In the genomic region with DNA sequence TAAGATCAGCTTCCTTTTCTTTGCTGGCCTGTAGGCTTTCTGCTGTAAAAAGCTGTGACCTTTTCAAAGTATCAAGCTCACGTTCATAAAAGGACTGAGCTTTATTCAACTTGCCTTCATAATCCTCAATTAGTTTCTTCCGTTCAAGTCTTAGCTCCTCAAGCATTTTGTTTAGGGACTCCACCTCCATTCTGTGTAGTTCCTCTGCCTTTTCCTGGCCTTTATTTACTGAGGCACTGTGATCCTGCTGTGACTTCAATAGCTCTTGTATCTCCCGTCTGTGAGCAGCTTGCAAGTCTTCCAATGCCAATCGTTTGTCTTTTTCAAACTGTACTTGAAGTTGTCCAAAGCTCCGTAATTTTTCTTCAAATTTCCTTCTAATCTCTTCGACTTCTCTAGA, we compare ENCODE assay signal across 16 cellular contexts.
"Had no signal": no experiment of that assay in that cellular context is flagged by ENCODE, and none has a peak within 500 bp of the region (broad histone marks: within the 10 kb centered on the region; RNA-seq: fewer than 3 reads in every experiment).

No MANE protein-coding gene starts in this region.

- H3K27ac ChIP-seq: pancreas, thoracic aorta had no signal

- H3K36me3 ChIP-seq: pancreas, thoracic aorta had no signal

- H3K9me3 Mint-ChIP-seq: activated CD4-positive, alpha-beta memory T cell treated with anti-CD3 and anti-CD28 coated beads for 36 hours; brain; central memory CD8-positive, alpha-beta T cell; nephron; stimulated activated naive CD8-positive, alpha-beta T cell treated with anti-CD3 and anti-CD28 coated beads, Interleukin-15, amount 100 ng/mL, for 72 hours had no signal

- H3K27ac Mint-ChIP-seq: activated CD4-positive, alpha-beta memory T cell treated with anti-CD3 and anti-CD28 coated beads for 36 hours; activated naive CD8-positive, alpha-beta T cell; brain; nephron; stimulated activated naive CD8-positive, alpha-beta T cell treated with anti-CD3 and anti-CD28 coated beads, Interleukin-15, amount 100 ng/mL, for 72 hours had no signal

- H3K4me1 ChIP-seq: pancreas had no signal

- ATAC-seq: pancreas; stimulated activated naive CD8-positive, alpha-beta T cell treated with anti-CD3 and anti-CD28 coated beads, Interleukin-15, amount 100 ng/mL, for 72 hours had no signal

- H3K27me3 ChIP-seq: pancreas had no signal

- H3K9me3 ChIP-seq: pancreas, thoracic aorta had no signal

- H3K4me1 Mint-ChIP-seq: central memory CD8-positive, alpha-beta T cell; stimulated activated naive CD8-positive, alpha-beta T cell treated with anti-CD3 and anti-CD28 coated beads, Interleukin-15, amount 100 ng/mL, for 72 hours had no signal

- H3K27me3 Mint-ChIP-seq: activated CD4-positive, alpha-beta memory T cell treated with anti-CD3 and anti-CD28 coated beads for 36 hours; activated naive CD8-positive, alpha-beta T cell; brain; stimulated activated naive CD8-positive, alpha-beta T cell treated with anti-CD3 and anti-CD28 coated beads, Interleukin-15, amount 100 ng/mL, for 72 hours had no signal

- H3K4me3 Mint-ChIP-seq: activated CD4-positive, alpha-beta memory T cell treated with anti-CD3 and anti-CD28 coated beads for 36 hours; activated naive CD8-positive, alpha-beta T cell; brain; central memory CD8-positive, alpha-beta T cell; nephron; stimulated activated naive CD8-positive, alpha-beta T cell treated with anti-CD3 and anti-CD28 coated beads, Interleukin-15, amount 100 ng/mL, for 72 hours had no signal

- DNase-seq: activated CD4-positive, alpha-beta memory T cell treated with anti-CD3 and anti-CD28 coated beads for 36 hours; activated gamma-delta T cell; activated T-cell treated with anti-CD3 and anti-CD28 coated beads, Interleukin-2, amount 50 U/mL, for 48 hours; amygdala; cortex of kidney; effector CD8-positive, alpha-beta T cell; hypothalamus; pancreas; retina; stimulated activated CD4-positive, alpha-beta T cell treated with anti-CD3 and anti-CD28 coated beads, Interleukin-4, amount 100 ng/mL, for 24 hours; stimulated activated naive CD8-positive, alpha-beta T cell treated with anti-CD3 and anti-CD28 coated beads, Interleukin-15, amount 100 ng/mL, for 72 hours had no signal

- H3K4me3 ChIP-seq: pancreas, thoracic aorta had no signal

- H3K36me3 Mint-ChIP-seq: activated CD4-positive, alpha-beta memory T cell treated with anti-CD3 and anti-CD28 coated beads for 36 hours had no signal
